ENCODE assay signal across 15 cellular contexts in the genomic region with DNA sequence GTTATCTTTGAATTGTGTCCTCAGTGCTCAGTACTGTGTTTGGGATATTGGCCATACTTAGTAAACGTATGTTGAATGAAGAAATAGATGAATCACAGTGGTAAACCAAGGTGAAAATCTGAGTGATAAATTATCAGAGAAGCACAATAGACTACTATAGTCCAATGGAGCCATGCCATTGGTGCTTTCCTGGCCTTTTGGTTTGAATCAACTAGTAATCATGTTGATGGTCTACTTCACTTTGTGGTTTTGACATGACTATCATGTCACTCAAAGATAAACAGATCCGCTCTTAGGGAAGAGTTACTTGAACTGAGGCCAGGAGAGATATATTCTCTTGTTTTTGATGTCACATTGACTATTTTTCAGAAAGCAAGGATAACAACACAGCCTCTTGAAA.
"Had no signal": no experiment of that assay in that cellular context is flagged by ENCODE, and none has a peak within 500 bp of the region (broad histone marks: within the 10 kb centered on the region; RNA-seq: fewer than 3 reads in every experiment).

No MANE protein-coding gene starts in this region.

- H3K27ac ChIP-seq: thyroid gland had no signal

- H3K27me3 ChIP-seq: pancreas, thyroid gland had no signal

- DNase-seq: activated CD4-positive, alpha-beta T cell treated with anti-CD3 and anti-CD28 coated beads for 48 hours; activated CD8-positive, alpha-beta T cell treated with anti-CD3 and anti-CD28 coated beads for 36 hours; activated gamma-delta T cell; activated T-cell treated with anti-CD3 and anti-CD28 coated beads, Interleukin-2, amount 50 U/mL, for 4 hours; amniotic stem cell; cortex of kidney; effector CD4-positive, alpha-beta T cell; head of caudate nucleus; naive thymus-derived CD8-positive, alpha-beta T cell; pancreas; stimulated activated CD4-positive, alpha-beta T cell treated with anti-CD3 and anti-CD28 coated beads, Interleukin-1b, Interleukin-23, amount 100 ng/mL, for 48 hours; T-helper 17 cell; thyroid gland had no signal

- H3K9me3 ChIP-seq: pancreas, thyroid gland had no signal

- ATAC-seq: activated CD8-positive, alpha-beta T cell treated with anti-CD3 and anti-CD28 coated beads for 36 hours; activated naive CD4-positive, alpha-beta T cell treated with anti-CD3 and anti-CD28 coated beads, Interleukin-2, amount 50 U/mL, for 72 hours; activated T-cell treated with anti-CD3 and anti-CD28 coated beads, Interleukin-2, amount 50 U/mL, for 4 hours; naive thymus-derived CD8-positive, alpha-beta T cell; T-helper 17 cell; WTC11 had no signal

- H3K4me3 ChIP-seq: pancreas, thyroid gland had no signal

- H3K36me3 ChIP-seq: pancreas, thyroid gland had no signal

- H3K4me1 ChIP-seq: pancreas, thyroid gland had no signal
